Comparison of ENCODE assay signal across 26 cellular contexts in the genomic region with DNA sequence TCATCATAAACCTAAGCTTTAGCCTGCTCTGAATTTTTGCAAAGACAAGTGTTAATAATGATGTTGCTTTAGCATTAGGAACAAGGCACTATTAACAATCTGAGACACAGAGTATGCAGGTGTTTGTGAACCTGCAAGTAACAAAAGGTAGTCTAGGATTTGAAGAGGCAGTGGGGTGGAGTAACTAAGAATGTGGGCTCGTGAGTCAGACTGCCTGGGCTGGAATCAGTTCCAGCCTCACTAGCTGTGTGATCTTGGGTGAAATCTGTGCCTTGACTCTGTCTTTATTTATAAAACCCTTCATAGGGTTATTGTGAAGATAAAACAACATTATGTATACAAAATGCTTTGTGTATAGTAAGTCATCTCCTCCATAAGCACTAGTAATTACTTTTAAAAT.
DNase-seq lines count a peak whose midpoint lies in the region; ATAC-seq and TF ChIP-seq lines count a peak whose summit lies in the region.
"Had no signal": no experiment of that assay in that cellular context is flagged by ENCODE, and none has a peak within 500 bp of the region (broad histone marks: within the 10 kb centered on the region; RNA-seq: fewer than 3 reads in every experiment).

No MANE protein-coding gene starts in this region.

- TF ChIP-seq CTCF in PC-9 (conservative IDR thresholded peaks at IDR 0.05) (no peak), fibroblast of lung (conservative IDR thresholded peaks at IDR 0.05 in 1 of 2, IDR thresholded peaks at IDR 0.05 in 1 of 2; ENCODE audit: low read depth in 1 of 2, low read length in 2 of 2) (no peak)

- H3K4me1 ChIP-seq in PC-9 (replicated peaks; ENCODE audit: insufficient read depth): peaks cover 25% of the 10 kb centered on the region
- H3K4me1 ChIP-seq in fibroblast of lung (ENCODE audit: control insufficient read depth, extremely low read depth, insufficient read depth, low read length): no peaks in the 10 kb centered on the region
- H3K4me1 ChIP-seq: spleen had no signal

- no peak overlapping the region for H3K27ac ChIP-seq in PC-9
- no peak overlapping the region for H3K27ac ChIP-seq in fibroblast of lung (ENCODE audit: insufficient read depth, low read length)
- H3K27ac ChIP-seq: 22Rv1, heart right ventricle, Peyer's patch, spleen had no signal

- H3K9me3 ChIP-seq in PC-9 (ENCODE audit: insufficient read depth, low read depth): no peaks in the 10 kb centered on the region
- no peaks in the 10 kb centered on the region for H3K9me3 ChIP-seq in fibroblast of lung (ENCODE audit: control insufficient read depth, insufficient read depth, low read depth, low read length)
- H3K9me3 ChIP-seq: Peyer's patch, spleen had no signal

- H3K9me2 ChIP-seq in PC-9 (ENCODE audit: insufficient read depth): no peaks in the 10 kb centered on the region

- H3K27ac Mint-ChIP-seq in natural killer cell treated with Interleukin-12 subunit alpha and Interleukin-12 subunit beta and Interleukin-15 and Interleukin-18, amount 100 ng/mL, for 72 hours: no peak overlapping the region
- H3K27ac Mint-ChIP-seq: activated CD4-positive, alpha-beta memory T cell treated with anti-CD3 and anti-CD28 coated beads, Interleukin-2, amount 10 ng/mL, durations not matched to agents 7 days and 5 days; B cell; immature natural killer cell; T-helper 2 cell treated with Interferon-gamma antibody and Interleukin-4, amounts not matched to agents 5 μg/mL and 100 μg/mL, for 36 hours had no signal

- no peak overlapping the region for H2AFZ ChIP-seq in PC-9
- H2AFZ ChIP-seq in fibroblast of lung (ENCODE audit: low read length): no peak overlapping the region

- H3K27me3 ChIP-seq in PC-9 (ENCODE audit: insufficient read depth, low read depth): 0 out of 2 replicates have a peak, but pooled peaks cover 4% of the 10 kb centered on the region
- H3K27me3 ChIP-seq in fibroblast of lung (ENCODE audit: control insufficient read depth, insufficient read depth, low read length): no peaks in the 10 kb centered on the region
- H3K27me3 ChIP-seq: heart right ventricle, Peyer's patch, spleen had no signal

- no TSS peak for BruUV-seq in PC-9 (replicated peaks; lab: Mats Ljungman, UMichigan)

- no peaks in the 10 kb centered on the region for H3K36me3 Mint-ChIP-seq in natural killer cell treated with Interleukin-12 subunit alpha and Interleukin-12 subunit beta and Interleukin-15 and Interleukin-18, amount 100 ng/mL, for 72 hours
- H3K36me3 Mint-ChIP-seq: naive B cell had no signal

- H4K20me1 ChIP-seq in PC-9 (ENCODE audit: insufficient read depth): no peaks in the 10 kb centered on the region
- H4K20me1 ChIP-seq in fibroblast of lung (ENCODE audit: control insufficient read depth, extremely low read depth, insufficient read depth, low read length): no peaks in the 10 kb centered on the region

- H3F3A ChIP-seq in PC-9 (ENCODE audit: insufficient read depth, low read depth): peaks cover 12% of the 10 kb centered on the region; the same call in 1 of the 2 replicates

- POLR2A ChIA-PET in PC-9 (lab: Charles Lee; ENCODE audit: unreplicated experiment): no interaction called here

- H3K79me2 ChIP-seq in PC-9 (ENCODE audit: low read depth): no peaks in the 10 kb centered on the region
- no peaks in the 10 kb centered on the region for H3K79me2 ChIP-seq in fibroblast of lung (ENCODE audit: control insufficient read depth, insufficient read depth, low read length)

- H3K9ac ChIP-seq in fibroblast of lung (ENCODE audit: insufficient read depth, low read length): no peak overlapping the region

- CTCF ChIA-PET in PC-9 (lab: Charles Lee): interaction anchor here (0.6 kb wide), 1 partner anchor 196 kb away, joined by 3 read pairs; no protein-coding TSS in a partner anchor

- H3K4me3 ChIP-seq in PC-9: no peak overlapping the region
- no peak overlapping the region for H3K4me3 ChIP-seq in fibroblast of lung (replicated peaks in 1 of 4; ENCODE audit: control extremely low read depth in 1 of 4, insufficient read depth in 1 of 4, low read depth in 3 of 4, low read length in 4 of 4)
- H3K4me3 ChIP-seq: heart right ventricle, Peyer's patch, spleen had no signal

- H3K36me3 ChIP-seq in PC-9 (ENCODE audit: low read depth) (no peaks in the 10 kb centered on the region), fibroblast of lung (ENCODE audit: control insufficient read depth, insufficient read depth, low read length) (no peaks in the 10 kb centered on the region)
- H3K36me3 ChIP-seq: heart right ventricle, Peyer's patch, spleen had no signal

- ATAC-seq in natural killer cell treated with Interleukin-12 subunit alpha and Interleukin-12 subunit beta and Interleukin-15 and Interleukin-18, amount 100 ng/mL, for 72 hours: no peak
- no peak for ATAC-seq in left cardiac atrium
- ATAC-seq: heart right ventricle; SK-N-SH treated with all-trans-retinoic acid at 6 μM for 48 hours; stimulated activated naive CD8-positive, alpha-beta T cell treated with anti-CD3 and anti-CD28 coated beads, Interleukin-15, amount 100 ng/mL, for 72 hours had no signal

- peak overlapping the region; percentile 24; the same call in 1 of the 2 replicates for H3K4me2 ChIP-seq in PC-9
- no peak overlapping the region for H3K4me2 ChIP-seq in fibroblast of lung (ENCODE audit: extremely low read depth, insufficient read depth, low read length)

- H3K27me3 Mint-ChIP-seq in natural killer cell treated with Interleukin-12 subunit alpha and Interleukin-12 subunit beta and Interleukin-15 and Interleukin-18, amount 100 ng/mL, for 72 hours: no peaks in the 10 kb centered on the region
- H3K27me3 Mint-ChIP-seq: activated CD4-positive, alpha-beta memory T cell treated with anti-CD3 and anti-CD28 coated beads, Interleukin-2, amount 10 ng/mL, durations not matched to agents 7 days and 5 days; naive B cell had no signal

- no peaks in the 10 kb centered on the region for H3K4me1 Mint-ChIP-seq in natural killer cell treated with Interleukin-12 subunit alpha and Interleukin-12 subunit beta and Interleukin-15 and Interleukin-18, amount 100 ng/mL, for 72 hours (ENCODE audit: low read depth in 2 of 2)
- H3K4me1 Mint-ChIP-seq: activated CD4-positive, alpha-beta memory T cell treated with anti-CD3 and anti-CD28 coated beads, Interleukin-2, amount 10 ng/mL, durations not matched to agents 7 days and 5 days; B cell; immature natural killer cell; naive B cell; stimulated activated naive CD8-positive, alpha-beta T cell treated with anti-CD3 and anti-CD28 coated beads, Interleukin-15, amount 100 ng/mL, for 72 hours had no signal

- DNase-seq in DMS53 (lab: John Stamatoyannopoulos, UW): peak; percentile 9
- no peak for DNase-seq in DMS53 treated with DMSO at 0.1 percent for 48 hours (lab: John Stamatoyannopoulos, UW; ENCODE audit: unreplicated experiment)
- peak in 1 of 2 experiments; percentile 5 for DNase-seq in PC-9
- peak; percentile 18 to 28 for DNase-seq in fibroblast of lung (ENCODE audit: low read depth in 2 of 2)
- DNase-seq in renal cortical epithelial cell (ENCODE audit: low read depth): peak; percentile 16
- DNase-seq in islet precursor cell: no peak
- DNase-seq in natural killer cell treated with Interleukin-12 subunit alpha and Interleukin-12 subunit beta and Interleukin-15 and Interleukin-18, amount 100 ng/mL, for 72 hours (ENCODE audit: low spot score): no peak
- no peak for DNase-seq in left cardiac atrium
- DNase-seq: activated CD4-positive, alpha-beta memory T cell treated with anti-CD3 and anti-CD28 coated beads, Interleukin-2, amount 10 ng/mL, durations not matched to agents 7 days and 5 days; activated CD4-positive, CD25-positive, alpha-beta regulatory T cell; activated naive CD4-positive, alpha-beta T cell treated with Interleukin-2 at 50 U/mL for 16 hours; anterior cingulate cortex; effector CD4-positive, alpha-beta T cell; heart right ventricle; immature natural killer cell; Karpas-422; naive B cell; NCI-H2171; Peyer's patch; spleen; stimulated activated CD4-positive, alpha-beta T cell treated with anti-CD3 and anti-CD28 coated beads, Interleukin-4, amount 100 ng/mL, for 24 hours; stimulated activated naive CD8-positive, alpha-beta T cell treated with anti-CD3 and anti-CD28 coated beads, Interleukin-15, amount 100 ng/mL, for 72 hours had no signal

- H3K9me3 Mint-ChIP-seq in natural killer cell treated with Interleukin-12 subunit alpha and Interleukin-12 subunit beta and Interleukin-15 and Interleukin-18, amount 100 ng/mL, for 72 hours: no peaks in the 10 kb centered on the region
- H3K9me3 Mint-ChIP-seq: activated CD4-positive, alpha-beta memory T cell treated with anti-CD3 and anti-CD28 coated beads, Interleukin-2, amount 10 ng/mL, durations not matched to agents 7 days and 5 days; immature natural killer cell had no signal

- intact Hi-C loops in PC-9 (cut with micrococcal nuclease; ENCODE audit: unreplicated experiment): no loop called here
- intact Hi-C loops in left cardiac atrium (cut with DNase I): no loop called here

- no peak overlapping the region for H3K4me3 Mint-ChIP-seq in natural killer cell treated with Interleukin-12 subunit alpha and Interleukin-12 subunit beta and Interleukin-15 and Interleukin-18, amount 100 ng/mL, for 72 hours
- H3K4me3 Mint-ChIP-seq: activated CD4-positive, alpha-beta memory T cell treated with anti-CD3 and anti-CD28 coated beads, Interleukin-2, amount 10 ng/mL, durations not matched to agents 7 days and 5 days; B cell; immature natural killer cell; naive B cell; stimulated activated naive CD8-positive, alpha-beta T cell treated with anti-CD3 and anti-CD28 coated beads, Interleukin-15, amount 100 ng/mL, for 72 hours; T-helper 2 cell treated with Interferon-gamma antibody and Interleukin-4, amounts not matched to agents 5 μg/mL and 100 μg/mL, for 36 hours had no signal

Comparison
In these comparisons a context has a peak if more than half of its experiments do, and no peak if none do; other contexts are left out.
1. DNase-seq: peak in DMS53 (single experiment), fibroblast of lung (2 of 2) and renal cortical epithelial cell (single experiment); none in DMS53 treated with DMSO at 0.1 percent for 48 hours (single experiment), islet precursor cell (single experiment), natural killer cell treated with Interleukin-12 subunit alpha and Interleukin-12 subunit beta and Interleukin-15 and Interleukin-18, amount 100 ng/mL, for 72 hours (single experiment) and left cardiac atrium (single experiment).